In the genomic region with DNA sequence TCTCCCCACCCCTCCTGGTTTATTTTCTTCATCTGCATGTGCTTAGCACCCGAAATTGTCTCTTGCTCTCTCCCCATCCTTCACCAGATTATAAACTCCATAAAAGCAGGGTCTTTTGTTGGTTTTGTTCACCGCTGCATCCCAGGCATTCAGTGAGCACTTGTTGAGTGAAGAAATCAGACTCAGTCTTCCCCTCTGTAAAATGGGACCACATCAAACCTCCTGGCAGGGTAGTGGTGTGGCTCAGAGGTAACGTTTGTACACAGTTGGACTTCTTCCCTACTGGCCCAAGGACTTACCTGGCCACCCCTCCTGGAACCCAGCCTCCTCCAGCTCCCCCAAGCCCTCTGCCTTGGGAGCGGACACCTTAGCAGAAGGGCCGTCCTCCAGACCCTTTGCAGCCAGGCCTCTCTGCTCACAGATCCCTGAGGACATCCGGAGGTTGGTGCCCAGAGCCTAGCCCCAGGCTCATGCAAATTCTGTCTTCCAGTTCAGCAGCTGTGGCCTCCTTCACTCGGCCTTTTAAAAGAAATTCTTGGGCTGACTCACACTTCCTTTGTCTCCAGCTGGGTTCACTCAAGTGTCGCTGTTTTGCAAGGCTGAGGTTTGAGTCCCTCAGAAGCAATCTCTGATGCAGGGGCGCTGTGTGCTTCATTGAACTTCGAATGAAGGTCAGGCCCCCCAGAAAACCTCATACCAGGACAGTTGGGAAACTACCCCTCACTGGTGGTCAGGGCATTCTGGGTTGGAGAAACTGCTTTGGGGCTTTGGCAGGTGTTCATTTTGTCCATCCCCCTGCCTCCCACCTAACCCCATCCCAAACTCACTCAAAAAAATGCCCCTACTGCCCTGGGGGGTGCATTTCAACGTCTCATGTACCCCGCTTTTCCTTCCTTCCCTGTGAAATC, we compare ENCODE assay signal across 1 cellular context.
TF ChIP-seq lines count a peak whose summit lies in the region.

No MANE protein-coding gene starts in this region.

TF ChIP-seq in GM12878, 131 proteins besides CTCF, POLR2A, EP300 and RAD21 (continued from another document):
- TF ChIP-seq, protein P1, sequence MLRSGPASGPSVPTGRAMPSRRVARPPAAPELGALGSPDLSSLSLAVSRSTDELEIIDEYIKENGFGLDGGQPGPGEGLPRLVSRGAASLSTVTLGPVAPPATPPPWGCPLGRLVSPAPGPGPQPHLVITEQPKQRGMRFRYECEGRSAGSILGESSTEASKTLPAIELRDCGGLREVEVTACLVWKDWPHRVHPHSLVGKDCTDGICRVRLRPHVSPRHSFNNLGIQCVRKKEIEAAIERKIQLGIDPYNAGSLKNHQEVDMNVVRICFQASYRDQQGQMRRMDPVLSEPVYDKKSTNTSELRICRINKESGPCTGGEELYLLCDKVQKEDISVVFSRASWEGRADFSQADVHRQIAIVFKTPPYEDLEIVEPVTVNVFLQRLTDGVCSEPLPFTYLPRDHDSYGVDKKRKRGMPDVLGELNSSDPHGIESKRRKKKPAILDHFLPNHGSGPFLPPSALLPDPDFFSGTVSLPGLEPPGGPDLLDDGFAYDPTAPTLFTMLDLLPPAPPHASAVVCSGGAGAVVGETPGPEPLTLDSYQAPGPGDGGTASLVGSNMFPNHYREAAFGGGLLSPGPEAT (IDR thresholded peaks at IDR 0.05; ENCODE audit: low read depth): peak; percentile 79; the same call in 1 of the 2 replicates
- no peak for TF ChIP-seq TARDBP (IDR thresholded peaks at IDR 0.05; ENCODE audit: borderline replicate concordance)
- TF ChIP-seq, protein P2, sequence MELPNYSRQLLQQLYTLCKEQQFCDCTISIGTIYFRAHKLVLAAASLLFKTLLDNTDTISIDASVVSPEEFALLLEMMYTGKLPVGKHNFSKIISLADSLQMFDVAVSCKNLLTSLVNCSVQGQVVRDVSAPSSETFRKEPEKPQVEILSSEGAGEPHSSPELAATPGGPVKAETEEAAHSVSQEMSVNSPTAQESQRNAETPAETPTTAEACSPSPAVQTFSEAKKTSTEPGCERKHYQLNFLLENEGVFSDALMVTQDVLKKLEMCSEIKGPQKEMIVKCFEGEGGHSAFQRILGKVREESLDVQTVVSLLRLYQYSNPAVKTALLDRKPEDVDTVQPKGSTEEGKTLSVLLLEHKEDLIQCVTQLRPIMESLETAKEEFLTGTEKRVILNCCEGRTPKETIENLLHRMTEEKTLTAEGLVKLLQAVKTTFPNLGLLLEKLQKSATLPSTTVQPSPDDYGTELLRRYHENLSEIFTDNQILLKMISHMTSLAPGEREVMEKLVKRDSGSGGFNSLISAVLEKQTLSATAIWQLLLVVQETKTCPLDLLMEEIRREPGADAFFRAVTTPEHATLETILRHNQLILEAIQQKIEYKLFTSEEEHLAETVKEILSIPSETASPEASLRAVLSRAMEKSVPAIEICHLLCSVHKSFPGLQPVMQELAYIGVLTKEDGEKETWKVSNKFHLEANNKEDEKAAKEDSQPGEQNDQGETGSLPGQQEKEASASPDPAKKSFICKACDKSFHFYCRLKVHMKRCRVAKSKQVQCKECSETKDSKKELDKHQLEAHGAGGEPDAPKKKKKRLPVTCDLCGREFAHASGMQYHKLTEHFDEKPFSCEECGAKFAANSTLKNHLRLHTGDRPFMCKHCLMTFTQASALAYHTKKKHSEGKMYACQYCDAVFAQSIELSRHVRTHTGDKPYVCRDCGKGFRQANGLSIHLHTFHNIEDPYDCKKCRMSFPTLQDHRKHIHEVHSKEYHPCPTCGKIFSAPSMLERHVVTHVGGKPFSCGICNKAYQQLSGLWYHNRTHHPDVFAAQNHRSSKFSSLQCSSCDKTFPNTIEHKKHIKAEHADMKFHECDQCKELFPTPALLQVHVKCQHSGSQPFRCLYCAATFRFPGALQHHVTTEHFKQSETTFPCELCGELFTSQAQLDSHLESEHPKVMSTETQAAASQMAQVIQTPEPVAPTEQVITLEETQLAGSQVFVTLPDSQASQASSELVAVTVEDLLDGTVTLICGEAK (IDR thresholded peaks at IDR 0.05; ENCODE audit: borderline replicate concordance): no peak
- TF ChIP-seq EGR1 (IDR thresholded peaks at IDR 0.05; ENCODE audit: borderline replicate concordance in 1 of 2, low read depth in 2 of 2, low read length in 2 of 2): 0 out of 3 replicates have a peak, but pooled peaks of 1 of the 2 experiments have one; percentile 16
- TF ChIP-seq KAT2A (conservative IDR thresholded peaks at IDR 0.05; ENCODE audit: control insufficient read depth, low read depth, low read length): no peak
- TF ChIP-seq GATAD2B (conservative IDR thresholded peaks at IDR 0.05; ENCODE audit: low read depth): peak; percentile 52
- peak; percentile 84 for TF ChIP-seq CBFB (IDR thresholded peaks at IDR 0.05; ENCODE audit: low read depth)
- TF ChIP-seq CHD2 (IDR thresholded peaks at IDR 0.05; ENCODE audit: borderline replicate concordance, low read depth, low read length): peak; percentile 55; the same call in 1 of the 2 replicates
- TF ChIP-seq EED (IDR thresholded peaks at IDR 0.05; ENCODE audit: low read depth): peak; percentile 94
- TF ChIP-seq JUNB (IDR thresholded peaks at IDR 0.05): peak; percentile 91
- TF ChIP-seq, protein P3, sequence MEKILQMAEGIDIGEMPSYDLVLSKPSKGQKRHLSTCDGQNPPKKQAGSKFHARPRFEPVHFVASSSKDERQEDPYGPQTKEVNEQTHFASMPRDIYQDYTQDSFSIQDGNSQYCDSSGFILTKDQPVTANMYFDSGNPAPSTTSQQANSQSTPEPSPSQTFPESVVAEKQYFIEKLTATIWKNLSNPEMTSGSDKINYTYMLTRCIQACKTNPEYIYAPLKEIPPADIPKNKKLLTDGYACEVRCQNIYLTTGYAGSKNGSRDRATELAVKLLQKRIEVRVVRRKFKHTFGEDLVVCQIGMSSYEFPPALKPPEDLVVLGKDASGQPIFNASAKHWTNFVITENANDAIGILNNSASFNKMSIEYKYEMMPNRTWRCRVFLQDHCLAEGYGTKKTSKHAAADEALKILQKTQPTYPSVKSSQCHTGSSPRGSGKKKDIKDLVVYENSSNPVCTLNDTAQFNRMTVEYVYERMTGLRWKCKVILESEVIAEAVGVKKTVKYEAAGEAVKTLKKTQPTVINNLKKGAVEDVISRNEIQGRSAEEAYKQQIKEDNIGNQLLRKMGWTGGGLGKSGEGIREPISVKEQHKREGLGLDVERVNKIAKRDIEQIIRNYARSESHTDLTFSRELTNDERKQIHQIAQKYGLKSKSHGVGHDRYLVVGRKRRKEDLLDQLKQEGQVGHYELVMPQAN (conservative IDR thresholded peaks at IDR 0.05): peak; percentile 81
- TF ChIP-seq ATF7 (IDR thresholded peaks at IDR 0.05; ENCODE audit: low read depth): peak; percentile 75
- TF ChIP-seq FOXM1 (IDR thresholded peaks at IDR 0.05; ENCODE audit: low read depth, low read length): peak; percentile 99
- no peak for TF ChIP-seq HDAC6 (IDR thresholded peaks at IDR 0.05; ENCODE audit: unreplicated experiment)
- TF ChIP-seq SMC3 (IDR thresholded peaks at IDR 0.05; ENCODE audit: borderline replicate concordance, low read length): peak; percentile 22; the same call in 1 of the 2 replicates
- peak; percentile 95 for TF ChIP-seq SIN3A (IDR thresholded peaks at IDR 0.05; ENCODE audit: low read depth, low read length)
- TF ChIP-seq, protein P4, sequence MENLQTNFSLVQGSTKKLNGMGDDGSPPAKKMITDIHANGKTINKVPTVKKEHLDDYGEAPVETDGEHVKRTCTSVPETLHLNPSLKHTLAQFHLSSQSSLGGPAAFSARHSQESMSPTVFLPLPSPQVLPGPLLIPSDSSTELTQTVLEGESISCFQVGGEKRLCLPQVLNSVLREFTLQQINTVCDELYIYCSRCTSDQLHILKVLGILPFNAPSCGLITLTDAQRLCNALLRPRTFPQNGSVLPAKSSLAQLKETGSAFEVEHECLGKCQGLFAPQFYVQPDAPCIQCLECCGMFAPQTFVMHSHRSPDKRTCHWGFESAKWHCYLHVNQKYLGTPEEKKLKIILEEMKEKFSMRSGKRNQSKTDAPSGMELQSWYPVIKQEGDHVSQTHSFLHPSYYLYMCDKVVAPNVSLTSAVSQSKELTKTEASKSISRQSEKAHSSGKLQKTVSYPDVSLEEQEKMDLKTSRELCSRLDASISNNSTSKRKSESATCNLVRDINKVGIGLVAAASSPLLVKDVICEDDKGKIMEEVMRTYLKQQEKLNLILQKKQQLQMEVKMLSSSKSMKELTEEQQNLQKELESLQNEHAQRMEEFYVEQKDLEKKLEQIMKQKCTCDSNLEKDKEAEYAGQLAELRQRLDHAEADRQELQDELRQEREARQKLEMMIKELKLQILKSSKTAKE (IDR thresholded peaks at IDR 0.05; ENCODE audit: low read depth, poor library complexity, severe bottlenecking): peak; percentile 92
- no peak for TF ChIP-seq MYB (IDR thresholded peaks at IDR 0.05; ENCODE audit: borderline replicate concordance, low read depth, low read length)
- TF ChIP-seq, protein P5, sequence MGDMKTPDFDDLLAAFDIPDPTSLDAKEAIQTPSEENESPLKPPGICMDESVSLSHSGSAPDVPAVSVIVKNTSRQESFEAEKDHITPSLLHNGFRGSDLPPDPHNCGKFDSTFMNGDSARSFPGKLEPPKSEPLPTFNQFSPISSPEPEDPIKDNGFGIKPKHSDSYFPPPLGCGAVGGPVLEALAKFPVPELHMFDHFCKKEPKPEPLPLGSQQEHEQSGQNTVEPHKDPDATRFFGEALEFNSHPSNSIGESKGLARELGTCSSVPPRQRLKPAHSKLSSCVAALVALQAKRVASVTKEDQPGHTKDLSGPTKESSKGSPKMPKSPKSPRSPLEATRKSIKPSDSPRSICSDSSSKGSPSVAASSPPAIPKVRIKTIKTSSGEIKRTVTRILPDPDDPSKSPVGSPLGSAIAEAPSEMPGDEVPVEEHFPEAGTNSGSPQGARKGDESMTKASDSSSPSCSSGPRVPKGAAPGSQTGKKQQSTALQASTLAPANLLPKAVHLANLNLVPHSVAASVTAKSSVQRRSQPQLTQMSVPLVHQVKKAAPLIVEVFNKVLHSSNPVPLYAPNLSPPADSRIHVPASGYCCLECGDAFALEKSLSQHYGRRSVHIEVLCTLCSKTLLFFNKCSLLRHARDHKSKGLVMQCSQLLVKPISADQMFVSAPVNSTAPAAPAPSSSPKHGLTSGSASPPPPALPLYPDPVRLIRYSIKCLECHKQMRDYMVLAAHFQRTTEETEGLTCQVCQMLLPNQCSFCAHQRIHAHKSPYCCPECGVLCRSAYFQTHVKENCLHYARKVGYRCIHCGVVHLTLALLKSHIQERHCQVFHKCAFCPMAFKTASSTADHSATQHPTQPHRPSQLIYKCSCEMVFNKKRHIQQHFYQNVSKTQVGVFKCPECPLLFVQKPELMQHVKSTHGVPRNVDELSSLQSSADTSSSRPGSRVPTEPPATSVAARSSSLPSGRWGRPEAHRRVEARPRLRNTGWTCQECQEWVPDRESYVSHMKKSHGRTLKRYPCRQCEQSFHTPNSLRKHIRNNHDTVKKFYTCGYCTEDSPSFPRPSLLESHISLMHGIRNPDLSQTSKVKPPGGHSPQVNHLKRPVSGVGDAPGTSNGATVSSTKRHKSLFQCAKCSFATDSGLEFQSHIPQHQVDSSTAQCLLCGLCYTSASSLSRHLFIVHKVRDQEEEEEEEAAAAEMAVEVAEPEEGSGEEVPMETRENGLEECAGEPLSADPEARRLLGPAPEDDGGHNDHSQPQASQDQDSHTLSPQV (IDR thresholded peaks at IDR 0.05): peak; percentile 78
- peak; percentile 71 to 75 for TF ChIP-seq BHLHE40 (IDR thresholded peaks at IDR 0.05; ENCODE audit: borderline replicate concordance in 1 of 2, low read depth in 2 of 2, low read length in 1 of 2)
